8 cellular contexts compared by ENCODE assay signal in the genomic region with DNA sequence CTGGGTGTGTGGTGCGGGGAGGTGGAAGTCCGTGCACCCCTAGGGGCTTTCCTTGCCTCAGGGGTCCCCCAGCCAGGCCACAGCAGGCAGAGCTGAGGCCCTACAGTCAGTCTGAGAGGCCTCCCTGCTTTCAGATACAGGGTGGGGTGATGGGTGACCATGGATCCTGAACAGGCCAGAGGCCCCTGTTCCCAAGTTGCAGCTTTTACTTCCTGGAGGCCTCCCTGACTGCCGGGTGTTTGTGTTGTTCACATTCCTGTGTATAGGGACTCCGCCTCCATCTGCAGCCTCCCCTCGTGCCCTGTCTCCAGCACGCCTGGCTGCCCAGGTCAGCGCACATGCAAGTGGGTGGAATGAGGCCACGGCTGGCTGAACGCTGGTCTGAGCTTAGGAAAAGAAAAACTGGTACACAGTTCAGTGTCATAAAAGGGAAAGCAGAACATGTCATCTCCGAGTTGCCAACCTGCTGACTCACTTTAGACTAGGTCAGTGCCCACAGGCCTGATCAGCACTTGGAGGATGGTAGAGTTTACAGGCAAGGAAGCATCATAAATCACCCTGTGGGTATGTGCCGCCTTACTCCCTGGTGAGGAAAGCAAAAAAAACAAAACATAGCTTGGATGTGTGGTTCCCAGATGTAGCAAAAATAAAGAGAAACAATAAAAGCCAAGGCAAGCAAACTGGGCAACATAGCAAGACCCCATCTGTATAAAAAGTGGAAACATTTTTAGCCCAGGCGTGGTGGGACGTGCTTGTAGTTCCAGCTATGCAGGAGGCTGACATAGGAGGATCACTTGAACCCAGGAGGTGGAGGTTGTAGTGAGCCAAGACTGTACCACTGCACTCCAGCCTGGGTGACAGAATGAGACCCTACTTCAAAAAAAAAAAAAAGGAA. TPM values are rescaled to one million over a fixed set of nuclear protein-coding genes. Genes with fewer than 3 reads are reported as not detected.
A peak's percentile ranks its signal among the peaks of the same experiment; 100 is the strongest.
DNase-seq lines count a peak whose midpoint lies in the region; ATAC-seq and TF ChIP-seq lines count a peak whose summit lies in the region.

No MANE protein-coding gene starts in this region.

- peaks cover 59 to 99% (median 88%) of the 10 kb centered on the region in 10 experiments for H3K4me1 ChIP-seq in BLaER1 treated with 17β-estradiol and CSF1 and Interleukin-3, amounts not matched to agents 10 nM and 100 nM
- H3K4me1 ChIP-seq in ascending aorta = peaks cover 5 to 17% of the 10 kb centered on the region in 2 donors

- H4K20me1 ChIP-seq in BLaER1 treated with 17β-estradiol and CSF1 and Interleukin-3, amounts not matched to agents 10 nM and 100 nM = peaks cover 0 to 51% (median 0%) of the 10 kb centered on the region in 11 experiments; a peak in 6 of 22 replicates

- TF ChIP-seq CTCF in ascending aorta (IDR thresholded peaks at IDR 0.05) = no peak

- DNase-seq in ascending aorta (ENCODE audit: low spot score in 2 of 2) (peak in 1 of 2 donors; percentile 85), memory B cell (ENCODE audit: low spot score in 2 of 2) (no peak)
- DNase-seq in naive thymus-derived CD8-positive, alpha-beta T cell = no peak

- no peaks in the 10 kb centered on the region for H3K27me3 ChIP-seq in BLaER1 treated with 17β-estradiol and CSF1 and Interleukin-3, amounts not matched to agents 10 nM and 100 nM
- H3K27me3 ChIP-seq in ascending aorta = no peaks in the 10 kb centered on the region

- H3K4me3 ChIP-seq in BLaER1 treated with 17β-estradiol and CSF1 and Interleukin-3, amounts not matched to agents 10 nM and 100 nM = peak overlapping the region in 9 of 10 experiments; percentile 5 to 47 (median 31); a peak in 12 of 20 replicates
- no peak overlapping the region for H3K4me3 ChIP-seq in ascending aorta

- peaks cover 51 to 68% (median 58%) of the 10 kb centered on the region in 11 experiments for H3K36me3 ChIP-seq in BLaER1 treated with 17β-estradiol and CSF1 and Interleukin-3, amounts not matched to agents 10 nM and 100 nM
- H3K36me3 ChIP-seq in ascending aorta = peaks cover 51 to 52% of the 10 kb centered on the region in 2 donors

- H3K9ac ChIP-seq in BLaER1 treated with 17β-estradiol and CSF1 and Interleukin-3, amounts not matched to agents 10 nM and 100 nM = peak overlapping the region; percentile 70 to 96 (median 84)

- H3K27me3 Mint-ChIP-seq in memory B cell = no peaks in the 10 kb centered on the region
- H3K27me3 Mint-ChIP-seq in naive thymus-derived CD8-positive, alpha-beta T cell = no peaks in the 10 kb centered on the region

- H3K9me3 Mint-ChIP-seq in memory B cell = no peaks in the 10 kb centered on the region
- H3K9me3 Mint-ChIP-seq in naive thymus-derived CD8-positive, alpha-beta T cell = no peaks in the 10 kb centered on the region

- H3K36me3 Mint-ChIP-seq in memory B cell = peaks cover 3% of the 10 kb centered on the region
- peaks cover 0 to 26% (median 6%) of the 10 kb centered on the region in 3 donors for H3K36me3 Mint-ChIP-seq in naive thymus-derived CD8-positive, alpha-beta T cell

- peak overlapping the region; percentile 79 to 97 (median 89) for H3K4me2 ChIP-seq in BLaER1 treated with 17β-estradiol and CSF1 and Interleukin-3, amounts not matched to agents 10 nM and 100 nM

- ATAC-seq in HG03064 (IDR thresholded peaks at IDR 0.05; ENCODE audit: low read depth, unreplicated experiment) = peak; percentile 11
- no peak for ATAC-seq in memory B cell (ENCODE audit: low read depth)
- no peak for ATAC-seq in HG02852 (IDR thresholded peaks at IDR 0.05; ENCODE audit: unreplicated experiment)
- ATAC-seq in HG02623 (IDR thresholded peaks at IDR 0.05; ENCODE audit: unreplicated experiment) = no peak
- no peak for ATAC-seq in HG03521 (IDR thresholded peaks at IDR 0.05; ENCODE audit: unreplicated experiment)
- no peak for ATAC-seq in naive thymus-derived CD8-positive, alpha-beta T cell

- peak overlapping the region; percentile 82 for H3K27ac Mint-ChIP-seq in memory B cell
- H3K27ac Mint-ChIP-seq in naive thymus-derived CD8-positive, alpha-beta T cell = peak overlapping the region in 5 of 10 donors; percentile 9 to 56 (median 37)

- H3K4me3 Mint-ChIP-seq in memory B cell = no peak overlapping the region
- peak overlapping the region in 1 of 10 donors; percentile 3 for H3K4me3 Mint-ChIP-seq in naive thymus-derived CD8-positive, alpha-beta T cell

- H3K9me3 ChIP-seq in BLaER1 treated with 17β-estradiol and CSF1 and Interleukin-3, amounts not matched to agents 10 nM and 100 nM (replicated peaks in 1 of 11) = no peaks in the 10 kb centered on the region
- H3K9me3 ChIP-seq in ascending aorta = no peaks in the 10 kb centered on the region

- peaks cover 20% of the 10 kb centered on the region for H3K4me1 Mint-ChIP-seq in memory B cell
- peaks cover 3 to 28% (median 15%) of the 10 kb centered on the region in 4 donors for H3K4me1 Mint-ChIP-seq in naive thymus-derived CD8-positive, alpha-beta T cell

- peak overlapping the region; percentile 71 to 100 (median 96) for H3K27ac ChIP-seq in BLaER1 treated with 17β-estradiol and CSF1 and Interleukin-3, amounts not matched to agents 10 nM and 100 nM
- peak overlapping the region; percentile 85 to 91 for H3K27ac ChIP-seq in ascending aorta

- intact Hi-C loops in ascending aorta (cut with DNase I) = loop anchor here (2.0 kb wide), 1 partner anchor 21 kb away; a partner anchor contains a TSS

- POLR2A ChIA-PET in naive thymus-derived CD8-positive, alpha-beta T cell (lab: Charles Lee) = interaction anchor here (0.7 to 40.3 kb wide), 5 partner anchors 15 to 77 kb away, joined by 3 to 1294 read pairs (median 4); a partner anchor contains a TSS

RNA-seq across cellular contexts. Expression of a gene that starts 6.2 kb away (rescaled TPM):
- total RNA-seq in ascending aorta = 27.7 TPM
- 100 to 1,000 TPM; 211 to 228 TPM for total RNA-seq in naive thymus-derived CD8-positive, alpha-beta T cell
- polyA plus RNA-seq in naive thymus-derived CD8-positive, alpha-beta T cell = 10 to 100 TPM; 14.3 to 20.2 (median 19.2) TPM

RNA-seq across cellular contexts. Expression of a gene that starts 13.0 kb away (rescaled TPM):
- total RNA-seq in ascending aorta = 21.9 TPM
- 1 to 10 TPM; 6.3 to 8.0 TPM for total RNA-seq in naive thymus-derived CD8-positive, alpha-beta T cell
- polyA plus RNA-seq in naive thymus-derived CD8-positive, alpha-beta T cell = 1 to 10 TPM; 2.4 to 9.6 (median 4.6) TPM

RNA-seq across cellular contexts. Expression of a gene that starts 22.2 kb away (rescaled TPM):
- total RNA-seq in ascending aorta = not detected
- under 1 TPM; 0.22 to 0.36 TPM for total RNA-seq in naive thymus-derived CD8-positive, alpha-beta T cell
- polyA plus RNA-seq in naive thymus-derived CD8-positive, alpha-beta T cell = under 1 TPM in 1 of 3 donors, not detected in 2; 0.64 TPM

RNA-seq across cellular contexts. Expression of a gene that starts 52.6 kb away (rescaled TPM):
- total RNA-seq in ascending aorta = 14.4 TPM
- 10 to 100 TPM; 46.0 to 52.0 TPM for total RNA-seq in naive thymus-derived CD8-positive, alpha-beta T cell
- 10 to 100 TPM; 18.8 to 27.5 (median 23.3) TPM for polyA plus RNA-seq in naive thymus-derived CD8-positive, alpha-beta T cell

RNA-seq across cellular contexts. Expression of a gene that starts 52.7 kb away (rescaled TPM):
- 25.1 TPM for total RNA-seq in ascending aorta
- total RNA-seq in naive thymus-derived CD8-positive, alpha-beta T cell = 100 to 1,000 TPM; 110 to 112 TPM
- 10 to 100 TPM; 35.7 to 49.9 (median 43.2) TPM for polyA plus RNA-seq in naive thymus-derived CD8-positive, alpha-beta T cell

Comparison
In these comparisons a context has a peak if more than half of its experiments do, and no peak if none do; other contexts are left out.
1. H3K4me3 ChIP-seq: peak in BLaER1 treated with 17β-estradiol and CSF1 and Interleukin-3, amounts not matched to agents 10 nM and 100 nM (9 of 10); none in ascending aorta (0 of 2).